10 cellular contexts compared by ENCODE assay signal in the genomic region with DNA sequence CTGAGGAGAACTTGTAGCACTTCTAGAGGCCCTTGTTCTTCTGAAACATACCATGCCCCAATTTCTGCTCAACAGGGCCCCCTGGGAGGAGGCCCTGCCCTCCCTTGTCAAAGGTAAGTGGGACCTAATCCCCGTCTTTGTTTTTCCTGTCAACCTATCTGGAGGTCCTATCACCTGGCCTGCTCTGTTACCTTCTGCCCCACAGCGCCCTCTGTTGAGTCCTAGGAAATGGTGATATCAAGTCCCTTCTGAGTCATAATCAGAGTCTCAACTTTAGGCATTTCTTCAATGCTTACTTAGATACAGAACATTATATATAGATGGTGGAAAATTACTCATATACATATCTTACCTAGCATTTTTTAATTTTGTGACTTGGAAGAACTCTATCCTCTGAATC. TPM values are rescaled to one million over a fixed set of nuclear protein-coding genes. Genes with fewer than 3 reads are reported as not detected.
DNase-seq lines count a peak whose midpoint lies in the region; ATAC-seq and TF ChIP-seq lines count a peak whose summit lies in the region.
"Had no signal": no experiment of that assay in that cellular context is flagged by ENCODE, and none has a peak within 500 bp of the region (broad histone marks: within the 10 kb centered on the region; RNA-seq: fewer than 3 reads in every experiment).

No MANE protein-coding gene starts in this region.

- H3K4me3 Mint-ChIP-seq in stimulated activated effector memory CD8-positive, alpha-beta T cell treated with anti-CD3 and anti-CD28 coated beads, Interleukin-12 subunit alpha, Interleukin-12 subunit beta, amount 100 ng/mL, for 72 hours: no peak overlapping the region

- H3K9me3 ChIP-seq in WERI-Rb-1 (ENCODE audit: severe bottlenecking): no peaks in the 10 kb centered on the region
- H3K9me3 ChIP-seq: prostate gland had no signal

- intact Hi-C loops in left ventricle myocardium superior (cut with micrococcal nuclease): no loop called here

- H3K27me3 ChIP-seq in WERI-Rb-1 (ENCODE audit: insufficient read depth, low read depth, severe bottlenecking): no peaks in the 10 kb centered on the region

- H3K4me1 Mint-ChIP-seq in stimulated activated effector memory CD8-positive, alpha-beta T cell treated with anti-CD3 and anti-CD28 coated beads, Interleukin-12 subunit alpha, Interleukin-12 subunit beta, amount 100 ng/mL, for 72 hours: no peaks in the 10 kb centered on the region

- DNase-seq in activated gamma-delta T cell treated with Interleukin-2 at 50 U/mL for 16 hours: peak; percentile 28
- no peak for DNase-seq in activated gamma-delta T cell (lab: John Stamatoyannopoulos, UW)
- DNase-seq in WERI-Rb-1: peak; percentile 82
- DNase-seq in stimulated activated effector memory CD8-positive, alpha-beta T cell treated with anti-CD3 and anti-CD28 coated beads, Interleukin-12 subunit alpha, Interleukin-12 subunit beta, amount 100 ng/mL, for 72 hours (ENCODE audit: low spot score in 2 of 2): peak in 1 of 2 donors; percentile 66
- no peak for DNase-seq in left ventricle myocardium superior
- DNase-seq in AG08395 (ENCODE audit: low spot score): no peak

- H3K36me3 Mint-ChIP-seq in stimulated activated effector memory CD8-positive, alpha-beta T cell treated with anti-CD3 and anti-CD28 coated beads, Interleukin-12 subunit alpha, Interleukin-12 subunit beta, amount 100 ng/mL, for 72 hours: no peaks in the 10 kb centered on the region

- peak; percentile 65 for ATAC-seq in HG02798 (IDR thresholded peaks at IDR 0.05; ENCODE audit: poor library complexity, unreplicated experiment)
- peak; percentile 67 for ATAC-seq in stimulated activated effector memory CD8-positive, alpha-beta T cell treated with anti-CD3 and anti-CD28 coated beads, Interleukin-12 subunit alpha, Interleukin-12 subunit beta, amount 100 ng/mL, for 72 hours
- ATAC-seq in left ventricle myocardium superior: no peak
- no peak for ATAC-seq in GM19455 (IDR thresholded peaks at IDR 0.05; ENCODE audit: unreplicated experiment)

- H3K27ac ChIP-seq in WERI-Rb-1: no peak overlapping the region
- H3K27ac ChIP-seq: prostate gland had no signal

- peak; percentile 69 for TF ChIP-seq CTCF in WERI-Rb-1 (IDR thresholded peaks at IDR 0.05; ENCODE audit: low read depth, low read length)

- no peak overlapping the region for H3K4me3 ChIP-seq in WERI-Rb-1 (ENCODE audit: low read depth, low read length)
- H3K4me3 ChIP-seq: prostate gland had no signal

- H3K36me3 ChIP-seq in WERI-Rb-1: no peaks in the 10 kb centered on the region
- H3K36me3 ChIP-seq: prostate gland had no signal

- no peak overlapping the region for H3K27ac Mint-ChIP-seq in stimulated activated effector memory CD8-positive, alpha-beta T cell treated with anti-CD3 and anti-CD28 coated beads, Interleukin-12 subunit alpha, Interleukin-12 subunit beta, amount 100 ng/mL, for 72 hours

- no peaks in the 10 kb centered on the region for H3K9me3 Mint-ChIP-seq in stimulated activated effector memory CD8-positive, alpha-beta T cell treated with anti-CD3 and anti-CD28 coated beads, Interleukin-12 subunit alpha, Interleukin-12 subunit beta, amount 100 ng/mL, for 72 hours

RNA-seq across cellular contexts. Expression of a gene that starts 28.2 kb away (rescaled TPM):
- total RNA-seq in left ventricle myocardium superior: not detected
- total RNA-seq: HT1080 had no signal

Comparison
In these comparisons a context has a peak if more than half of its experiments do, and no peak if none do; other contexts are left out.
1. DNase-seq: peak in activated gamma-delta T cell treated with Interleukin-2 at 50 U/mL for 16 hours (single experiment) and WERI-Rb-1 (single experiment); none in activated gamma-delta T cell (single experiment), left ventricle myocardium superior (single experiment) and AG08395 (single experiment).
2. ATAC-seq: peak in HG02798 (single experiment) and stimulated activated effector memory CD8-positive, alpha-beta T cell treated with anti-CD3 and anti-CD28 coated beads, Interleukin-12 subunit alpha, Interleukin-12 subunit beta, amount 100 ng/mL, for 72 hours (single experiment); none in left ventricle myocardium superior (single experiment) and GM19455 (single experiment).